In genomic region chr18:44841769-44842587, GRCh38 we compare ENCODE assay signal across 35 cellular contexts.
DNase-seq lines count a peak whose midpoint lies in the region; ATAC-seq, FAIRE-seq and TF ChIP-seq lines count a peak whose summit lies in the region.
"Had no signal": no experiment of that assay in that cellular context is flagged by ENCODE, and none has a peak within 500 bp of the region (broad histone marks: within the 10 kb centered on the region; RNA-seq: fewer than 3 reads in every experiment).

No MANE protein-coding gene starts in this region.

- no peak overlapping the region for H3K4me2 ChIP-seq in GM12878 (ENCODE audit: control insufficient read depth, insufficient read depth)
- H3K4me2 ChIP-seq: GM23338, KMS-11 had no signal

- no peak for TF ChIP-seq POLR2A in GM12878 (IDR thresholded peaks at IDR 0.05; ENCODE audit: low read depth, low read length)

- no peak overlapping the region; the same call in 1 of the 2 replicates for H2AFZ ChIP-seq in GM12878 (ENCODE audit: control insufficient read depth, low read depth, low read length)
- H2AFZ ChIP-seq: GM23338 had no signal

- SMC1A ChIA-PET in GM12878 (lab: Charles Lee; ENCODE audit: uncharacterized antibody, unreplicated experiment) = interaction anchor here (1.0 to 3.9 kb wide), 20 partner anchors 10 to 371 kb away, joined by 3 to 28 read pairs (median 5); no protein-coding TSS in a partner anchor

- ATAC-seq in GM12878 (peak; percentile 40), GM21723 (IDR thresholded peaks at IDR 0.05; ENCODE audit: unreplicated experiment) (no peak), GM19324 (IDR thresholded peaks at IDR 0.05; ENCODE audit: low FRiP score, unreplicated experiment) (no peak)
- ATAC-seq: activated CD8-positive, alpha-beta T cell treated with anti-CD3 and anti-CD28 coated beads, Interleukin-2, amount 10 ng/mL, durations not matched to agents 7 days and 5 days; body of pancreas; esophagus mucosa; GM23338; sciatic nerve; T-helper 17 cell had no signal

- POLR2A ChIA-PET in GM12878 (lab: Charles Lee) = interaction anchor here (0.5 to 1.9 kb wide), 6 partner anchors 9 to 1255 kb away, joined by 3 to 9 read pairs (median 4); no protein-coding TSS in a partner anchor

- H3K79me2 ChIP-seq in GM12878 (ENCODE audit: control insufficient read depth, insufficient read depth, low read length) = no peaks in the 10 kb centered on the region

- no peak overlapping the region for H3K9ac ChIP-seq in GM12878 (ENCODE audit: control insufficient read depth, insufficient read depth, low read length)
- H3K9ac ChIP-seq: KMS-11 had no signal

- no peak for FAIRE-seq in GM12878 (lab: Jason Lieb, UNC)
- no peak for FAIRE-seq in small intestine (lab: Jason Lieb, UNC)
- FAIRE-seq: islet of Langerhans had no signal

- CTCF ChIA-PET in GM12878 (lab: Yijun Ruan, JAX) = interaction anchor here (0.8 to 3.6 kb wide), 9 partner anchors 9 to 371 kb away, joined by 3 to 9 read pairs (median 3); no protein-coding TSS in a partner anchor

- TF ChIP-seq RAD21 in GM12878 (IDR thresholded peaks at IDR 0.05; ENCODE audit: insufficient read depth, low read depth, low read length) = no peak

- in situ Hi-C loops in GM12878 (cut with MboI) = no loop called here

- RAD21 ChIA-PET in GM12878 (lab: Charles Lee; ENCODE audit: unreplicated experiment) = interaction anchor here (0.6 to 3.1 kb wide), 8 partner anchors 10 to 356 kb away, joined by 3 to 16 read pairs (median 4); no protein-coding TSS in a partner anchor

- H3K4me1 ChIP-seq in GM12878 (ENCODE audit: control insufficient read depth, insufficient read depth, low read length) = peaks cover 23% of the 10 kb centered on the region
- no peaks in the 10 kb centered on the region for H3K4me1 ChIP-seq in small intestine (ENCODE audit: control insufficient read depth in 2 of 2, insufficient read depth in 1 of 2, low read depth in 1 of 2, low read length in 1 of 2)

- DNase-seq in DMS 273 (lab: John Stamatoyannopoulos, UW; ENCODE audit: unreplicated experiment) (peak; percentile 12), DMS 273 treated with DMSO at 0.1 percent for 48 hours (lab: John Stamatoyannopoulos, UW) (no peak), NCI-H1417 (lab: John Stamatoyannopoulos, UW) (peak in 2 of 3 experiments; percentile 75 to 94), GM12878 (ENCODE audit: low read depth, low spot score) (no peak), small intestine (peak; percentile 48), HK-2 (ENCODE audit: unreplicated experiment) (no peak)
- DNase-seq: activated CD8-positive, alpha-beta T cell treated with anti-CD3 and anti-CD28 coated beads, Interleukin-2, amount 10 ng/mL, durations not matched to agents 7 days and 5 days; activated naive CD4-positive, alpha-beta T cell treated with anti-CD3 and anti-CD28 coated beads, Interleukin-2, amount 50 U/mL, for 16 hours; body of pancreas; Calu3; CD4-positive, CD25-positive, alpha-beta regulatory T cell; cerebellar nuclear complex; dermis blood vessel endothelial cell; endodermal cell; glutamatergic neuron; left ventricle myocardium inferior; mesendoderm; NCI-H1694; NCI-H526; occipital lobe; SHP77; stimulated activated CD4-positive, alpha-beta T cell treated with anti-CD3 and anti-CD28 coated beads, Interleukin-12 subunit alpha, Interleukin-12 subunit beta, amount 100 ng/mL, for 4 hours; stimulated activated CD4-positive, alpha-beta T cell treated with anti-CD3 and anti-CD28 coated beads, Interleukin-2, amount 100 ng/mL, for 48 hours; T-helper 17 cell; trophoblast cell had no signal

- H3K4me3 ChIP-seq in GM12878 (no peak overlapping the region), small intestine (ENCODE audit: low read depth in 1 of 2, low read length in 2 of 2) (no peak overlapping the region)
- H3K4me3 ChIP-seq: body of pancreas, GM23338, left ventricle myocardium inferior, Peyer's patch, prostate gland had no signal

- H3K9me3 ChIP-seq in GM12878 (replicated peaks; ENCODE audit: control insufficient read depth, insufficient read depth, low read length) = peaks cover 1% of the 10 kb centered on the region; the same call in 1 of the 3 replicates
- no peaks in the 10 kb centered on the region for H3K9me3 ChIP-seq in small intestine (ENCODE audit: control insufficient read depth, low read depth)
- H3K9me3 ChIP-seq: body of pancreas, left ventricle myocardium inferior, Peyer's patch, prostate gland had no signal

- intact Hi-C loops in GM12878 (cut with micrococcal nuclease; ENCODE audit: unreplicated experiment) = no loop called here

- TF ChIP-seq EP300 in GM12878 (IDR thresholded peaks at IDR 0.05; ENCODE audit: borderline replicate concordance in 1 of 2, control insufficient read depth in 1 of 2, low read depth in 2 of 2, low read length in 2 of 2) = no peak

- H3K27ac ChIP-seq in GM12878 (ENCODE audit: control insufficient read depth, insufficient read depth) = no peak overlapping the region
- no peak overlapping the region for H3K27ac ChIP-seq in small intestine (ENCODE audit: low read depth in 1 of 2, low read length in 1 of 2)
- H3K27ac ChIP-seq: 22Rv1, body of pancreas, KMS-11, Peyer's patch, prostate gland had no signal

- H3K27me3 ChIP-seq in GM12878 (replicated peaks in 1 of 2; ENCODE audit: control insufficient read depth in 2 of 2, insufficient read depth in 2 of 2, low read length in 1 of 2) (no peaks in the 10 kb centered on the region), small intestine (ENCODE audit: control insufficient read depth in 2 of 2, insufficient read depth in 2 of 2, low read length in 2 of 2) (no peaks in the 10 kb centered on the region)
- H3K27me3 ChIP-seq: body of pancreas, Peyer's patch had no signal

- no peaks in the 10 kb centered on the region for H4K20me1 ChIP-seq in GM12878 (ENCODE audit: control insufficient read depth, insufficient read depth)

- BruUV-seq in GM12878 (replicated peaks; lab: Mats Ljungman, UMichigan) = no TSS peak

- H3K36me3 ChIP-seq in GM12878 (ENCODE audit: control insufficient read depth in 2 of 2, insufficient read depth in 2 of 2, low read length in 1 of 2) (no peaks in the 10 kb centered on the region; a peak in 1 of 4 replicates), small intestine (ENCODE audit: control insufficient read depth in 2 of 2, insufficient read depth in 2 of 2, low read length in 2 of 2) (no peaks in the 10 kb centered on the region)
- H3K36me3 ChIP-seq: left ventricle myocardium inferior, Peyer's patch, prostate gland had no signal

- no peak for TF ChIP-seq CTCF in GM12878 (IDR thresholded peaks at IDR 0.05 in 2 of 3, conservative IDR thresholded peaks at IDR 0.05 in 1 of 3; ENCODE audit: control insufficient read depth in 2 of 3, extremely low read depth in 1 of 3, insufficient read depth in 1 of 3, low read depth in 3 of 3, low read length in 3 of 3)

- WGBS in GM12878 (ENCODE audit: insufficient coverage, insufficient replicate concordance, low lambda C conversion rate, missing lambda C conversion rate) = 58% methylated on average over 10 of the region's 10 CpGs
- WGBS in small intestine, 3 donors = 31 to 72% (median 59%) methylated on average over 10 of the region's 10 CpGs

TF ChIP-seq in GM12878, 131 proteins besides CTCF, POLR2A, EP300 and RAD21:
- TF ChIP-seq NR2F1 (conservative IDR thresholded peaks at IDR 0.05) (0 out of 2 replicates have a peak, but pooled peaks have one; percentile 18), NR2C2 (IDR thresholded peaks at IDR 0.05; ENCODE audit: borderline replicate concordance, control insufficient read depth, insufficient read length, low read depth) (no peak), NFYA (IDR thresholded peaks at IDR 0.05; ENCODE audit: borderline replicate concordance, low read depth, low read length) (no peak), IRF3 (IDR thresholded peaks at IDR 0.05) (no peak), IKZF1 (conservative IDR thresholded peaks at IDR 0.05) (peak; percentile 33; the same call in 1 of the 2 replicates), JUNB (IDR thresholded peaks at IDR 0.05) (no peak), ATF7 (IDR thresholded peaks at IDR 0.05; ENCODE audit: low read depth) (no peak), SPI1 (IDR thresholded peaks at IDR 0.05; ENCODE audit: borderline replicate concordance, insufficient read depth, low read depth, low read length) (no peak), ETV6 (conservative IDR thresholded peaks at IDR 0.05 in 1 of 2, IDR thresholded peaks at IDR 0.05 in 1 of 2; ENCODE audit: borderline replicate concordance in 1 of 2, low read depth in 1 of 2) (no peak)

Comparison
In these comparisons a context has a peak if more than half of its experiments do, and no peak if none do; other contexts are left out.
1. DNase-seq: peak in DMS 273 (single experiment), NCI-H1417 (2 of 3) and small intestine (single experiment); none in DMS 273 treated with DMSO at 0.1 percent for 48 hours (single experiment), GM12878 (single experiment) and HK-2 (single experiment).